1 cellular context compared by ENCODE assay signal in genomic region chr6:26388014-26388413, GRCh38.
TF ChIP-seq lines count a peak whose summit lies in the region.

No MANE protein-coding gene starts in this region.

TF ChIP-seq in IMR-90, 13 proteins besides CTCF, POLR2A, EP300 and RAD21:
- TF ChIP-seq ELK1 (IDR thresholded peaks at IDR 0.05; ENCODE audit: borderline replicate concordance, low read depth, low read length) (no peak), RCOR1 (IDR thresholded peaks at IDR 0.05; ENCODE audit: insufficient replicate concordance, low read length) (no peak), FOS (IDR thresholded peaks at IDR 0.05; ENCODE audit: low read depth, low read length) (no peak), USF2 (IDR thresholded peaks at IDR 0.05; ENCODE audit: low read depth, low read length) (no peak), RFX5 (IDR thresholded peaks at IDR 0.05; ENCODE audit: low read depth, low read length) (no peak), BHLHE40 (IDR thresholded peaks at IDR 0.05; ENCODE audit: low read depth, low read length) (no peak), MAFK (IDR thresholded peaks at IDR 0.05; ENCODE audit: low read depth, low read length) (no peak), MXI1 (IDR thresholded peaks at IDR 0.05; ENCODE audit: borderline replicate concordance, low read depth, low read length) (no peak), SMC3 (IDR thresholded peaks at IDR 0.05; ENCODE audit: low read depth, low read length) (no peak), CEBPB (IDR thresholded peaks at IDR 0.05; ENCODE audit: low read depth, low read length) (no peak), NFE2L2 (IDR thresholded peaks at IDR 0.05; ENCODE audit: low read depth, low read length) (no peak), MAZ (IDR thresholded peaks at IDR 0.05; ENCODE audit: borderline replicate concordance, low read depth, low read length) (no peak), CHD1 (IDR thresholded peaks at IDR 0.05; ENCODE audit: low read depth, low read length) (no peak)
TF ChIP-seq in IMR-90: peak in this region for 0.
